ENCODE assay signal across 9 cellular contexts in the genomic region with DNA sequence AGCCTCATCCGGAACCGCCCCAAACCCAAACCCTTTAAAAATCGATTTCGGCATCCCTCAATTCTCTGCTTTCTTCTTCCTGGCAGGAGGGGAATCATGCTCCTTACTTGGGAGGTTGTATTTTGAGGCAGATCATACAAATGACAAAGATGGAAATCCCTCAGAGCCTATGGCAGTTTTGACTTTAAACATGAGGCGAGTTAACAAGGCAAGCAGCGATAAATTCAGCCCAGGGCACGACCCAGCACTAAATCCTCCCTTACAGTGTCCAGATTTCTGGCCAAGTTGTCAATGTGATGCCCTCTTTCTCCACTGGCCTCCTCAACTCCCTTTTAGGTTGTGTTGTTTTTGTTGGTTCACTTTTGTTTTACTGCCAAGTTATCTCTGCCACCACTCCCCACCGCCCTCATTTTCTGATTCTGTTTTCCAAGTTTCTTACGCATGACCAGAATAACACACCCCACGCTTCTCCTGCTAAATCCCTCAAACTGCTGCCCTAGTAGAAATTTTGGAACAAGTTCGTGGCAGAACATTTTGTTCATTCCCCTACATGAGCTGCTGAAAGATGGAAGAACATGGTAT.
DNase-seq lines count a peak whose midpoint lies in the region; ATAC-seq and TF ChIP-seq lines count a peak whose summit lies in the region.
"Had no signal": no experiment of that assay in that cellular context is flagged by ENCODE, and none has a peak within 500 bp of the region (broad histone marks: within the 10 kb centered on the region; RNA-seq: fewer than 3 reads in every experiment).

No MANE protein-coding gene starts in this region.

- TF ChIP-seq POLR2A in esophagus squamous epithelium (IDR thresholded peaks at IDR 0.05) (no peak), vagina (IDR thresholded peaks at IDR 0.05) (no peak)

- intact Hi-C loops in Right ventricle myocardium inferior (cut with DNase I) (loop anchor here (2.0 to 5.0 kb wide), 5 partner anchors 48 to 213 kb away; partner anchors contain the start of gene GATA6), cardiac septum (cut with DNase I) (loop anchor here (2.0 to 10.0 kb wide), 5 partner anchors 123 to 355 kb away; partner anchors contain the start of gene GATA6), esophagus squamous epithelium (cut with DNase I) (no loop called here), natural killer cell (cut with micrococcal nuclease) (loop anchor here (1.0 to 10.0 kb wide), 4 partner anchors 42 to 213 kb away; partner anchors contain the start of gene GATA6), vagina (cut with DNase I) (loop anchor here (2.0 kb wide), 1 partner anchor 179 kb away; no protein-coding TSS in a partner anchor)

- H3K27ac ChIP-seq in esophagus squamous epithelium (peak overlapping the region in 3 of 4 donors; percentile 26 to 79 (median 71)), vagina (peak overlapping the region; percentile 76)
- H3K27ac ChIP-seq: BLaER1 had no signal

- TF ChIP-seq CTCF in esophagus squamous epithelium (IDR thresholded peaks at IDR 0.05) (no peak), natural killer cell (IDR thresholded peaks at IDR 0.05) (no peak), vagina (IDR thresholded peaks at IDR 0.05) (no peak)

- no peaks in the 10 kb centered on the region for H3K36me3 Mint-ChIP-seq in natural killer cell

- H3K9me3 ChIP-seq in esophagus squamous epithelium (no peaks in the 10 kb centered on the region), vagina (no peaks in the 10 kb centered on the region)

- H3K9me3 Mint-ChIP-seq in natural killer cell: peaks cover 0 to 3% of the 10 kb centered on the region in 2 donors

- 42 to 54% methylated on average over 11 of the region's 11 CpGs for WGBS in esophagus squamous epithelium, 2 donors

- ATAC-seq in Right ventricle myocardium inferior (peak; percentile 39), natural killer cell (no peak), GM18867 (IDR thresholded peaks at IDR 0.05; ENCODE audit: unreplicated experiment) (no peak), HG03039 (IDR thresholded peaks at IDR 0.05; ENCODE audit: unreplicated experiment) (no peak)

- H3K4me3 Mint-ChIP-seq in natural killer cell: peak overlapping the region; percentile 92

- no peak for DNase-seq in Right ventricle myocardium inferior (ENCODE audit: missing footprints)
- no peak for DNase-seq in cardiac septum (ENCODE audit: low spot score)
- DNase-seq in esophagus squamous epithelium (lab: John Stamatoyannopoulos, UW): no peak
- no peak for DNase-seq in natural killer cell
- DNase-seq in vagina (ENCODE audit: extremely low spot score in 2 of 2): peak in 1 of 2 donors; percentile 85
- DNase-seq in SIG-M5 (lab: John Stamatoyannopoulos, UW): no peak

- H3K36me3 ChIP-seq in esophagus squamous epithelium (no peaks in the 10 kb centered on the region), vagina (no peaks in the 10 kb centered on the region)
- H3K36me3 ChIP-seq: BLaER1 had no signal

- H3K27me3 Mint-ChIP-seq in natural killer cell (ENCODE audit: low read depth in 2 of 2): no peaks in the 10 kb centered on the region

- H3K27me3 ChIP-seq in esophagus squamous epithelium (peaks cover 0 to 54% (median 0%) of the 10 kb centered on the region in 4 donors), vagina (no peaks in the 10 kb centered on the region)
- H3K27me3 ChIP-seq: BLaER1 had no signal

- peaks cover 0 to 35% (median 13%) of the 10 kb centered on the region in 3 donors for H3K4me1 ChIP-seq in esophagus squamous epithelium
- H3K4me1 ChIP-seq in vagina: peaks cover 18% of the 10 kb centered on the region

- H3K27ac Mint-ChIP-seq in natural killer cell: peak overlapping the region; percentile 92 to 97

- peaks cover 58% of the 10 kb centered on the region in 2 donors for H3K4me1 Mint-ChIP-seq in natural killer cell

- peak overlapping the region; percentile 27 to 68 (median 45) for H3K4me3 ChIP-seq in esophagus squamous epithelium
- H3K4me3 ChIP-seq in vagina: peak overlapping the region; percentile 48 to 59
- H3K4me3 ChIP-seq: BLaER1 had no signal
